Comparison of ENCODE assay signal across 8 cellular contexts in genomic region chr19:4067396-4068057, GRCh38. TPM values are rescaled to one million over a fixed set of nuclear protein-coding genes. Genes with fewer than 3 reads are reported as not detected.
DNase-seq lines count a peak whose midpoint lies in the region; ATAC-seq, FAIRE-seq and TF ChIP-seq lines count a peak whose summit lies in the region.

No MANE protein-coding gene starts in this region.

- H3K4me1 ChIP-seq in K562 (replicated peaks in 1 of 2; ENCODE audit: control insufficient read depth in 2 of 2, insufficient read depth in 2 of 2, low read length in 2 of 2) = peaks cover 17 to 54% of the 10 kb centered on the region in 2 experiments
- peaks cover 12 to 15% of the 10 kb centered on the region in 2 donors for H3K4me1 ChIP-seq in kidney (ENCODE audit: control insufficient read depth in 1 of 2, insufficient read depth in 1 of 2, low read depth in 1 of 2, low read length in 2 of 2)

- no TSS peak for BruUV-seq in K562 (replicated peaks; lab: Mats Ljungman, UMichigan)

- DNase-seq in CD1c-positive myeloid dendritic cell (ENCODE audit: extremely low spot score) = peak; percentile 53
- DNase-seq in KBM-7 = peak; percentile 41
- peak; percentile 69 to 87 (median 74) for DNase-seq in K562 (ENCODE audit: extremely low read depth in 1 of 4, low spot score in 3 of 4)
- peak; percentile 83 for DNase-seq in kidney
- peak in 16 of 49 donors; percentile 21 to 73 (median 46) for DNase-seq in substantia nigra (lab: John Stamatoyannopoulos, UW)
- DNase-seq in SHP77 treated with DMSO at 0.1 percent for 48 hours (lab: John Stamatoyannopoulos, UW) = no peak
- DNase-seq in occipital lobe (lab: John Stamatoyannopoulos, UW) = no peak

- H3K9me1 ChIP-seq in K562 (ENCODE audit: control insufficient read depth, insufficient read depth, low read length) = peaks cover 8% of the 10 kb centered on the region

- in situ Hi-C loops in KBM-7 (cut with MboI; ENCODE audit: low pct_unique_long_range_greater_than_20kb, low sequenced_read_pairs) (no loop called here), K562 (cut with MboI) (no loop called here)

- CTCF ChIA-PET in K562 (lab: Yijun Ruan, JAX; ENCODE audit: low intra/inter-chr PET ratio) = interaction anchor here (0.6 kb wide), 1 partner anchor 46 kb away, joined by 4 read pairs; no protein-coding TSS in a partner anchor

- no peak for TF ChIP-seq CTCF in K562 (IDR thresholded peaks at IDR 0.05 in 2 of 3, conservative IDR thresholded peaks at IDR 0.05 in 1 of 3; ENCODE audit: insufficient read depth in 2 of 3, low read depth in 1 of 3, low read length in 3 of 3)
- TF ChIP-seq CTCF in kidney (IDR thresholded peaks at IDR 0.05; ENCODE audit: borderline replicate concordance, extremely low read depth, insufficient read depth) = no peak

- TF ChIP-seq RAD21 in K562 (CRISPR knock-in tag; conservative IDR thresholded peaks at IDR 0.05 in 1 of 2, IDR thresholded peaks at IDR 0.05 in 1 of 2) = no peak

- TF ChIP-seq POLR2A in K562 (conservative IDR thresholded peaks at IDR 0.05) = peak; percentile 25; the same call in 1 of the 2 replicates

- TF ChIP-seq EP300 in K562 (IDR thresholded peaks at IDR 0.05; ENCODE audit: low read length) = no peak

- H3K27me3 ChIP-seq in K562 (ENCODE audit: control insufficient read depth in 2 of 2, insufficient read depth in 2 of 2, low read length in 2 of 2) = no peaks in the 10 kb centered on the region

- no peaks in the 10 kb centered on the region for H3K9me3 ChIP-seq in K562 (replicated peaks; ENCODE audit: control insufficient read depth, insufficient read depth, low read depth, low read length)
- H3K9me3 ChIP-seq in kidney (ENCODE audit: control insufficient read depth in 1 of 2, low read length in 2 of 2) = no peaks in the 10 kb centered on the region

- H4K20me1 ChIP-seq in K562 (replicated peaks; ENCODE audit: control insufficient read depth, insufficient read depth, low read length) = peaks cover 22% of the 10 kb centered on the region

- POLR2A ChIA-PET in K562 (lab: Yijun Ruan, JAX) = no interaction called here

- peaks cover 30% of the 10 kb centered on the region for H3K79me2 ChIP-seq in K562 (ENCODE audit: control insufficient read depth, insufficient read depth, low read length)

- peak overlapping the region; percentile 56 for H2AFZ ChIP-seq in K562 (ENCODE audit: low read depth, low read length)

- H3K27ac ChIP-seq in K562 (ENCODE audit: extremely low read depth, low read depth, low read length) (peak overlapping the region; percentile 97), kidney (ENCODE audit: low read depth in 2 of 2, low read length in 2 of 2) (peak overlapping the region; percentile 87 to 93), substantia nigra (ENCODE audit: low read depth, low read length, poor library complexity, severe bottlenecking) (peak overlapping the region; percentile 95)

- H3K9ac ChIP-seq in K562 (ENCODE audit: insufficient read depth in 1 of 2, low read depth in 2 of 2, low read length in 2 of 2) = peak overlapping the region; percentile 73 to 92
- H3K9ac ChIP-seq in kidney (ENCODE audit: low read length in 2 of 2) = peak overlapping the region in 1 of 2 donors; percentile 51

- WGBS in K562 (ENCODE audit: insufficient coverage, low coverage, missing lambda C conversion rate) = 0% methylated on average over 13 of the region's 58 CpGs

- intact Hi-C loops in K562 (cut with micrococcal nuclease) = loop anchor here (5.0 to 10.0 kb wide), 3 partner anchors 55 to 117 kb away; partner anchors contain the start of genes ANKRD24, MAP2K2, PIAS4 and SIRT6
- intact Hi-C loops in kidney (cut with DNase I) = no loop called here

- peak overlapping the region; percentile 59 for H3K4me2 ChIP-seq in K562 (ENCODE audit: insufficient read depth, low read length)

- H3K36me3 ChIP-seq in K562 (ENCODE audit: control insufficient read depth, insufficient read depth, low read length) (peaks cover 22% of the 10 kb centered on the region; the same call in 1 of the 3 replicates), kidney (ENCODE audit: control insufficient read depth in 1 of 2, insufficient read depth in 2 of 2, low read length in 2 of 2) (no peaks in the 10 kb centered on the region)

- H3K4me3 ChIP-seq in K562 (peak overlapping the region; percentile 100), kidney (ENCODE audit: low read length in 2 of 2) (peak overlapping the region; percentile 38 to 57)

- ATAC-seq in K562 (peak; percentile 17), HG03571 (IDR thresholded peaks at IDR 0.05; ENCODE audit: unreplicated experiment) (no peak)

- FAIRE-seq in K562 (lab: Jason Lieb, UNC) = no peak
- no peak for FAIRE-seq in kidney (lab: Jason Lieb, UNC)

TF ChIP-seq in K562, 482 proteins besides CTCF, POLR2A, EP300 and RAD21 (continues in another document):
- TF ChIP-seq ZNF175 (CRISPR knock-in tag; IDR thresholded peaks at IDR 0.05; ENCODE audit: low read depth) = no peak
- TF ChIP-seq ZNF561 (CRISPR knock-in tag; conservative IDR thresholded peaks at IDR 0.05) = no peak
- TF ChIP-seq NR4A1 (CRISPR knock-in tag; IDR thresholded peaks at IDR 0.05) = no peak
- no peak for TF ChIP-seq NR4A1 (tag; IDR thresholded peaks at IDR 0.05)

RNA-seq across cellular contexts. Expression of gene ZBTB7A, which starts 0.8 kb away (rescaled TPM):
- 5.4 and 20.2 TPM in 2 replicates for total RNA-seq in K562 (2011; cell fraction: chromatin; rRNA removed; ENCODE audit: low replicate concordance)
- 10.5 and 12.0 TPM in 2 replicates for total RNA-seq in K562 (2011; cell fraction: nucleolus; rRNA removed)
- 5.3 and 7.3 TPM in 2 replicates for total RNA-seq in K562 (2011; cell fraction: nucleoplasm; rRNA removed)
- 10.2 and 13.8 TPM in 2 replicates for total RNA-seq in K562 (2014; rRNA removed)
- total RNA-seq in K562 (2014; rRNA removed; fragmentation: Illumina TruSeq; extraction: Trizol) = 1.6 and 1.8 TPM in 2 replicates
- total RNA-seq in K562 (2015; rRNA removed; fragmentation: Illumina TruSeq; extraction: Trizol) = 4.6 and 4.8 TPM in 2 replicates
- 32.7 and 34.0 TPM in 2 replicates for total RNA-seq in K562 (2021)
- polyA plus RNA-seq in K562 (2011; rRNA removed) = 2.0 and 2.4 TPM in 2 replicates
- 2.8 and 11.2 TPM in 2 replicates for polyA plus RNA-seq in K562 (2011; cell fraction: cytosol; rRNA removed)
- 7.4 and 18.4 TPM in 2 replicates for polyA plus RNA-seq in K562 (2011; cell fraction: nucleus; rRNA removed)
- 8.9 and 10.8 TPM in 2 replicates for polyA plus RNA-seq in K562 (2012)
- 6.3 and 8.3 TPM in 2 replicates for polyA plus RNA-seq in K562 (2014; fragmentation: Illumina TruSeq; extraction: Trizol)
- polyA plus RNA-seq in K562 (2014; fragmentation: Nextera tagmentation; extraction: Ambion mirVana) = under 1 TPM; 0.11 to 0.27 TPM
- polyA plus RNA-seq in K562 (2014; rRNA removed) = 10.8 and 11.6 TPM in 2 replicates
- 1.3 and 1.7 TPM in 2 replicates for polyA minus RNA-seq in K562 (2011; rRNA and poly(A)+ RNA removed)
- polyA minus RNA-seq in K562 (2011; cell fraction: cytosol; rRNA and poly(A)+ RNA removed) = 14.2 and 20.6 TPM in 2 replicates
- polyA minus RNA-seq in K562 (2011; cell fraction: nucleus; rRNA and poly(A)+ RNA removed) = 5.4 and 5.8 TPM in 2 replicates
- total RNA-seq in kidney = 53.2 TPM
- polyA plus RNA-seq in kidney (ENCODE audit: insufficient read depth, low read depth, low replicate concordance) = 8.9 TPM
- 2.0 TPM for total RNA-seq in occipital lobe

RNA-seq across cellular contexts. Expression of gene MAP2K2, which starts 56.4 kb away (rescaled TPM):
- 38.8 and 113 TPM in 2 replicates for total RNA-seq in K562 (2011; cell fraction: chromatin; rRNA removed; ENCODE audit: low replicate concordance)
- 81.4 and 92.0 TPM in 2 replicates for total RNA-seq in K562 (2011; cell fraction: nucleolus; rRNA removed)
- total RNA-seq in K562 (2011; cell fraction: nucleoplasm; rRNA removed) = 58.5 and 81.8 TPM in 2 replicates
- total RNA-seq in K562 (2014; rRNA removed) = 140 and 200 TPM in 2 replicates
- 58.3 and 60.9 TPM in 2 replicates for total RNA-seq in K562 (2014; rRNA removed; fragmentation: Illumina TruSeq; extraction: Trizol)
- 72.6 and 78.0 TPM in 2 replicates for total RNA-seq in K562 (2015; rRNA removed; fragmentation: Illumina TruSeq; extraction: Trizol)
- total RNA-seq in K562 (2021) = 150 and 151 TPM in 2 replicates
- 40.4 and 41.5 TPM in 2 replicates for polyA plus RNA-seq in K562 (2011; rRNA removed)
- 60.4 and 128 TPM in 2 replicates for polyA plus RNA-seq in K562 (2011; cell fraction: cytosol; rRNA removed)
- polyA plus RNA-seq in K562 (2011; cell fraction: nucleus; rRNA removed) = 70.1 and 145 TPM in 2 replicates
- 110 and 220 TPM in 2 replicates for polyA plus RNA-seq in K562 (2012)
- polyA plus RNA-seq in K562 (2014; fragmentation: Illumina TruSeq; extraction: Trizol) = 41.1 and 84.5 TPM in 2 replicates
- 1 to 10 TPM; 1.0 to 5.0 TPM for polyA plus RNA-seq in K562 (2014; fragmentation: Nextera tagmentation; extraction: Ambion mirVana)
- polyA plus RNA-seq in K562 (2014; rRNA removed) = 90.7 and 97.4 TPM in 2 replicates
- polyA minus RNA-seq in K562 (2011; rRNA and poly(A)+ RNA removed) = 14.2 and 24.8 TPM in 2 replicates
- polyA minus RNA-seq in K562 (2011; cell fraction: cytosol; rRNA and poly(A)+ RNA removed) = 63.5 and 95.7 TPM in 2 replicates
- 31.5 and 34.3 TPM in 2 replicates for polyA minus RNA-seq in K562 (2011; cell fraction: nucleus; rRNA and poly(A)+ RNA removed)
- 105 TPM for total RNA-seq in kidney
- polyA plus RNA-seq in kidney (ENCODE audit: insufficient read depth, low read depth, low replicate concordance) = 138 TPM
- 61.3 TPM for total RNA-seq in occipital lobe

RNA-seq across cellular contexts. Expression of gene PIAS4, which starts 60.0 kb away (rescaled TPM):
- 19.4 and 56.5 TPM in 2 replicates for total RNA-seq in K562 (2011; cell fraction: chromatin; rRNA removed; ENCODE audit: low replicate concordance)
- 36.9 and 39.3 TPM in 2 replicates for total RNA-seq in K562 (2011; cell fraction: nucleolus; rRNA removed)
- 20.4 and 20.9 TPM in 2 replicates for total RNA-seq in K562 (2011; cell fraction: nucleoplasm; rRNA removed)
- total RNA-seq in K562 (2014; rRNA removed) = 21.9 and 26.4 TPM in 2 replicates
- 5.3 and 7.3 TPM in 2 replicates for total RNA-seq in K562 (2014; rRNA removed; fragmentation: Illumina TruSeq; extraction: Trizol)
- total RNA-seq in K562 (2015; rRNA removed; fragmentation: Illumina TruSeq; extraction: Trizol) = 14.3 and 14.4 TPM in 2 replicates
- 24.9 and 34.9 TPM in 2 replicates for total RNA-seq in K562 (2021)
- polyA plus RNA-seq in K562 (2011; rRNA removed) = 6.7 and 7.1 TPM in 2 replicates
- polyA plus RNA-seq in K562 (2011; cell fraction: cytosol; rRNA removed) = 7.4 and 15.5 TPM in 2 replicates
- polyA plus RNA-seq in K562 (2011; cell fraction: nucleus; rRNA removed) = 11.2 and 22.2 TPM in 2 replicates
- polyA plus RNA-seq in K562 (2012) = 23.1 and 44.7 TPM in 2 replicates
- polyA plus RNA-seq in K562 (2014; fragmentation: Illumina TruSeq; extraction: Trizol) = 14.5 and 23.3 TPM in 2 replicates
- polyA plus RNA-seq in K562 (2014; fragmentation: Nextera tagmentation; extraction: Ambion mirVana) = under 1 TPM; 0.27 TPM
- 14.8 and 19.9 TPM in 2 replicates for polyA plus RNA-seq in K562 (2014; rRNA removed)
- 4.6 and 5.3 TPM in 2 replicates for polyA minus RNA-seq in K562 (2011; rRNA and poly(A)+ RNA removed)
- 14.9 and 18.8 TPM in 2 replicates for polyA minus RNA-seq in K562 (2011; cell fraction: cytosol; rRNA and poly(A)+ RNA removed)
- 21.3 and 22.4 TPM in 2 replicates for polyA minus RNA-seq in K562 (2011; cell fraction: nucleus; rRNA and poly(A)+ RNA removed)
- 25.0 TPM for total RNA-seq in kidney
- polyA plus RNA-seq in kidney (ENCODE audit: insufficient read depth, low read depth, low replicate concordance) = 9.8 TPM
- 22.5 TPM for total RNA-seq in occipital lobe

Comparison
In these comparisons a context has a peak if more than half of its experiments do, and no peak if none do; other contexts are left out.
1. DNase-seq: peak in CD1c-positive myeloid dendritic cell (single experiment), KBM-7 (single experiment), K562 (4 of 4) and kidney (single experiment); none in SHP77 treated with DMSO at 0.1 percent for 48 hours (single experiment) and occipital lobe (single experiment).
2. Peak in every context shown above with its lines, with median percentiles within 50 percentile points of each other: H3K27ac ChIP-seq.